ENCODE assay signal across 1 cellular context in genomic region chr1:1231400-1232223, GRCh38.
TF ChIP-seq lines count a peak whose summit lies in the region.

A gene with protein sequence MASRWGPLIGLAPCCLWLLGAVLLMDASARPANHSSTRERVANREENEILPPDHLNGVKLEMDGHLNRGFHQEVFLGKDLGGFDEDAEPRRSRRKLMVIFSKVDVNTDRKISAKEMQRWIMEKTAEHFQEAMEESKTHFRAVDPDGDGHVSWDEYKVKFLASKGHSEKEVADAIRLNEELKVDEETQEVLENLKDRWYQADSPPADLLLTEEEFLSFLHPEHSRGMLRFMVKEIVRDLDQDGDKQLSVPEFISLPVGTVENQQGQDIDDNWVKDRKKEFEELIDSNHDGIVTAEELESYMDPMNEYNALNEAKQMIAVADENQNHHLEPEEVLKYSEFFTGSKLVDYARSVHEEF (minus strand): TSS chr1:1232001. CDS start chr1:1228772, 3,229 bp downstream.

TF ChIP-seq in HEK293, 187 proteins besides CTCF, POLR2A, EP300 and RAD21 (continued from another document and continues in another):
- TF ChIP-seq ZNF423 (tag by site-specific recombination; IDR thresholded peaks at IDR 0.05) (no peak), REST (tag by site-specific recombination; IDR thresholded peaks at IDR 0.05) (no peak), ZNF561 (tag by site-specific recombination; IDR thresholded peaks at IDR 0.05; ENCODE audit: borderline replicate concordance) (peak; percentile 93; the same call in 1 of the 2 replicates), ZBTB7A (tag by site-specific recombination; IDR thresholded peaks at IDR 0.05; ENCODE audit: low read depth) (peak; percentile 50; the same call in 1 of the 2 replicates), ZNF768 (tag by site-specific recombination; IDR thresholded peaks at IDR 0.05) (no peak), ZNF132 (tag by site-specific recombination; IDR thresholded peaks at IDR 0.05; ENCODE audit: borderline replicate concordance) (no peak), KLF9 (tag by site-specific recombination; IDR thresholded peaks at IDR 0.05; ENCODE audit: low read depth) (peak; percentile 51), ZNF600 (tag by site-specific recombination; IDR thresholded peaks at IDR 0.05) (no peak), ZNF146 (tag by site-specific recombination; IDR thresholded peaks at IDR 0.05) (no peak), ZBTB48 (tag by site-specific recombination; IDR thresholded peaks at IDR 0.05) (peak; percentile 74), ZBTB11 (tag by site-specific recombination; conservative IDR thresholded peaks at IDR 0.05; ENCODE audit: low read depth) (peak; percentile 71; the same call in 1 of the 2 replicates), ZNF449 (tag by site-specific recombination; IDR thresholded peaks at IDR 0.05) (peak; percentile 29; the same call in 1 of the 2 replicates), ZSCAN16 (tag by site-specific recombination; IDR thresholded peaks at IDR 0.05) (no peak), ZNF280D (tag by site-specific recombination; IDR thresholded peaks at IDR 0.05) (no peak), ZEB2 (tag by site-specific recombination; IDR thresholded peaks at IDR 0.05) (peak; percentile 89), KLF1 (tag by site-specific recombination; IDR thresholded peaks at IDR 0.05) (peak; percentile 39; the same call in 1 of the 2 replicates), SP7 (tag by site-specific recombination; IDR thresholded peaks at IDR 0.05) (peak; percentile 57; the same call in 1 of the 2 replicates), GLIS1 (tag by site-specific recombination; IDR thresholded peaks at IDR 0.05) (peak; percentile 38; the same call in 1 of the 2 replicates), ZXDB (tag by site-specific recombination; IDR thresholded peaks at IDR 0.05) (peak; percentile 84), ZNF341 (tag by site-specific recombination; IDR thresholded peaks at IDR 0.05; ENCODE audit: low read depth) (no peak), ZNF280C (tag by site-specific recombination; IDR thresholded peaks at IDR 0.05) (no peak), SP2 (tag by site-specific recombination; IDR thresholded peaks at IDR 0.05) (peak; percentile 86), ZNF677 (tag by site-specific recombination; IDR thresholded peaks at IDR 0.05) (peak; percentile 39; the same call in 1 of the 2 replicates), ZSCAN23 (tag by site-specific recombination; IDR thresholded peaks at IDR 0.05) (no peak), ZNF140 (tag by site-specific recombination; IDR thresholded peaks at IDR 0.05) (no peak), ZNF792 (tag by site-specific recombination; IDR thresholded peaks at IDR 0.05) (no peak), GLI4 (tag by site-specific recombination; IDR thresholded peaks at IDR 0.05) (no peak), ZNF76 (tag by site-specific recombination; IDR thresholded peaks at IDR 0.05; ENCODE audit: borderline replicate concordance, low read depth) (peak; percentile 90; the same call in 1 of the 2 replicates), ZBTB20 (tag by site-specific recombination; IDR thresholded peaks at IDR 0.05) (peak; percentile 94)
- TF ChIP-seq, protein P1, sequence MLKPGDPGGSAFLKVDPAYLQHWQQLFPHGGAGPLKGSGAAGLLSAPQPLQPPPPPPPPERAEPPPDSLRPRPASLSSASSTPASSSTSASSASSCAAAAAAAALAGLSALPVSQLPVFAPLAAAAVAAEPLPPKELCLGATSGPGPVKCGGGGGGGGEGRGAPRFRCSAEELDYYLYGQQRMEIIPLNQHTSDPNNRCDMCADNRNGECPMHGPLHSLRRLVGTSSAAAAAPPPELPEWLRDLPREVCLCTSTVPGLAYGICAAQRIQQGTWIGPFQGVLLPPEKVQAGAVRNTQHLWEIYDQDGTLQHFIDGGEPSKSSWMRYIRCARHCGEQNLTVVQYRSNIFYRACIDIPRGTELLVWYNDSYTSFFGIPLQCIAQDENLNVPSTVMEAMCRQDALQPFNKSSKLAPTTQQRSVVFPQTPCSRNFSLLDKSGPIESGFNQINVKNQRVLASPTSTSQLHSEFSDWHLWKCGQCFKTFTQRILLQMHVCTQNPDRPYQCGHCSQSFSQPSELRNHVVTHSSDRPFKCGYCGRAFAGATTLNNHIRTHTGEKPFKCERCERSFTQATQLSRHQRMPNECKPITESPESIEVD (tag by site-specific recombination; IDR thresholded peaks at IDR 0.05): no peak
- TF ChIP-seq, protein P2, sequence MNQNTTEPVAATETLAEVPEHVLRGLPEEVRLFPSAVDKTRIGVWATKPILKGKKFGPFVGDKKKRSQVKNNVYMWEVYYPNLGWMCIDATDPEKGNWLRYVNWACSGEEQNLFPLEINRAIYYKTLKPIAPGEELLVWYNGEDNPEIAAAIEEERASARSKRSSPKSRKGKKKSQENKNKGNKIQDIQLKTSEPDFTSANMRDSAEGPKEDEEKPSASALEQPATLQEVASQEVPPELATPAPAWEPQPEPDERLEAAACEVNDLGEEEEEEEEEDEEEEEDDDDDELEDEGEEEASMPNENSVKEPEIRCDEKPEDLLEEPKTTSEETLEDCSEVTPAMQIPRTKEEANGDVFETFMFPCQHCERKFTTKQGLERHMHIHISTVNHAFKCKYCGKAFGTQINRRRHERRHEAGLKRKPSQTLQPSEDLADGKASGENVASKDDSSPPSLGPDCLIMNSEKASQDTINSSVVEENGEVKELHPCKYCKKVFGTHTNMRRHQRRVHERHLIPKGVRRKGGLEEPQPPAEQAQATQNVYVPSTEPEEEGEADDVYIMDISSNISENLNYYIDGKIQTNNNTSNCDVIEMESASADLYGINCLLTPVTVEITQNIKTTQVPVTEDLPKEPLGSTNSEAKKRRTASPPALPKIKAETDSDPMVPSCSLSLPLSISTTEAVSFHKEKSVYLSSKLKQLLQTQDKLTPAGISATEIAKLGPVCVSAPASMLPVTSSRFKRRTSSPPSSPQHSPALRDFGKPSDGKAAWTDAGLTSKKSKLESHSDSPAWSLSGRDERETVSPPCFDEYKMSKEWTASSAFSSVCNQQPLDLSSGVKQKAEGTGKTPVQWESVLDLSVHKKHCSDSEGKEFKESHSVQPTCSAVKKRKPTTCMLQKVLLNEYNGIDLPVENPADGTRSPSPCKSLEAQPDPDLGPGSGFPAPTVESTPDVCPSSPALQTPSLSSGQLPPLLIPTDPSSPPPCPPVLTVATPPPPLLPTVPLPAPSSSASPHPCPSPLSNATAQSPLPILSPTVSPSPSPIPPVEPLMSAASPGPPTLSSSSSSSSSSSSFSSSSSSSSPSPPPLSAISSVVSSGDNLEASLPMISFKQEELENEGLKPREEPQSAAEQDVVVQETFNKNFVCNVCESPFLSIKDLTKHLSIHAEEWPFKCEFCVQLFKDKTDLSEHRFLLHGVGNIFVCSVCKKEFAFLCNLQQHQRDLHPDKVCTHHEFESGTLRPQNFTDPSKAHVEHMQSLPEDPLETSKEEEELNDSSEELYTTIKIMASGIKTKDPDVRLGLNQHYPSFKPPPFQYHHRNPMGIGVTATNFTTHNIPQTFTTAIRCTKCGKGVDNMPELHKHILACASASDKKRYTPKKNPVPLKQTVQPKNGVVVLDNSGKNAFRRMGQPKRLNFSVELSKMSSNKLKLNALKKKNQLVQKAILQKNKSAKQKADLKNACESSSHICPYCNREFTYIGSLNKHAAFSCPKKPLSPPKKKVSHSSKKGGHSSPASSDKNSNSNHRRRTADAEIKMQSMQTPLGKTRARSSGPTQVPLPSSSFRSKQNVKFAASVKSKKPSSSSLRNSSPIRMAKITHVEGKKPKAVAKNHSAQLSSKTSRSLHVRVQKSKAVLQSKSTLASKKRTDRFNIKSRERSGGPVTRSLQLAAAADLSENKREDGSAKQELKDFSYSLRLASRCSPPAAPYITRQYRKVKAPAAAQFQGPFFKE (tag by site-specific recombination; IDR thresholded peaks at IDR 0.05; ENCODE audit: borderline replicate concordance): no peak
